9 cellular contexts compared by ENCODE assay signal in genomic region chr1:206559661-206559995, GRCh38. TPM values are rescaled to one million over a fixed set of nuclear protein-coding genes. Genes with fewer than 3 reads are reported as not detected.
DNase-seq lines count a peak whose midpoint lies in the region; ATAC-seq lines count a peak whose summit lies in the region.
"Had no signal": no experiment of that assay in that cellular context is flagged by ENCODE, and none has a peak within 500 bp of the region (broad histone marks: within the 10 kb centered on the region; RNA-seq: fewer than 3 reads in every experiment).

No MANE protein-coding gene starts in this region.

- H3K27me3 ChIP-seq in stomach smooth muscle (ENCODE audit: control insufficient read depth in 1 of 2, insufficient read depth in 2 of 2, low read length in 2 of 2), result peaks cover 0 to 2% of the 10 kb centered on the region in 2 donors

- ATAC-seq in memory B cell (ENCODE audit: low read depth), result no peak
- no peak for ATAC-seq in HG03342 (IDR thresholded peaks at IDR 0.05; ENCODE audit: unreplicated experiment)

- peak overlapping the region; percentile 94 for H3K27ac Mint-ChIP-seq in activated CD4-positive, alpha-beta memory T cell treated with anti-CD3 and anti-CD28 coated beads, Interleukin-2, amount 10 ng/mL, durations not matched to agents 7 days and 5 days
- peak overlapping the region; percentile 97 for H3K27ac Mint-ChIP-seq in memory B cell

- H3K4me3 ChIP-seq in stomach smooth muscle (ENCODE audit: low read length in 2 of 2), result peak overlapping the region in 1 of 2 donors; percentile 15

- peak overlapping the region; percentile 92 for H3K4me3 Mint-ChIP-seq in activated CD4-positive, alpha-beta memory T cell treated with anti-CD3 and anti-CD28 coated beads, Interleukin-2, amount 10 ng/mL, durations not matched to agents 7 days and 5 days
- peak overlapping the region; percentile 99 for H3K4me3 Mint-ChIP-seq in memory B cell

- no peaks in the 10 kb centered on the region for H3K27me3 Mint-ChIP-seq in activated CD4-positive, alpha-beta memory T cell treated with anti-CD3 and anti-CD28 coated beads, Interleukin-2, amount 10 ng/mL, durations not matched to agents 7 days and 5 days
- no peaks in the 10 kb centered on the region for H3K27me3 Mint-ChIP-seq in memory B cell

- no peaks in the 10 kb centered on the region for H3K9me3 Mint-ChIP-seq in activated CD4-positive, alpha-beta memory T cell treated with anti-CD3 and anti-CD28 coated beads, Interleukin-2, amount 10 ng/mL, durations not matched to agents 7 days and 5 days
- H3K9me3 Mint-ChIP-seq in memory B cell, result no peaks in the 10 kb centered on the region

- CTCF ChIA-PET in activated CD4-positive, alpha-beta memory T cell treated with anti-CD3 and anti-CD28 coated beads, Interleukin-2, amount 10 ng/mL, durations not matched to agents 7 days and 5 days (lab: Charles Lee), result interaction anchor here (1.1 to 23.3 kb wide), 7 partner anchors 8 to 70 kb away, joined by 3 to 524 read pairs (median 4); no protein-coding TSS in a partner anchor

- H3K36me3 Mint-ChIP-seq in activated CD4-positive, alpha-beta memory T cell treated with anti-CD3 and anti-CD28 coated beads, Interleukin-2, amount 10 ng/mL, durations not matched to agents 7 days and 5 days (ENCODE audit: low read depth), result peaks cover 72% of the 10 kb centered on the region
- peaks cover 10% of the 10 kb centered on the region for H3K36me3 Mint-ChIP-seq in memory B cell

- no peak overlapping the region for H3K9ac ChIP-seq in stomach smooth muscle (ENCODE audit: low read length in 2 of 2)

- no peaks in the 10 kb centered on the region for H3K9me3 ChIP-seq in stomach smooth muscle (ENCODE audit: control insufficient read depth in 2 of 2, low read length in 2 of 2)

- peak; percentile 59 for DNase-seq in activated CD4-positive, alpha-beta T cell treated with anti-CD3 and anti-CD28 coated beads for 48 hours
- DNase-seq in activated CD4-positive, alpha-beta T cell treated with anti-CD3 and anti-CD28 coated beads for 1 hour, result no peak
- DNase-seq in activated CD4-positive, alpha-beta memory T cell treated with anti-CD3 and anti-CD28 coated beads, Interleukin-2, amount 10 ng/mL, durations not matched to agents 7 days and 5 days, result no peak
- DNase-seq in memory B cell (ENCODE audit: low spot score in 2 of 2) (no peak), SKM-1 treated with dmso at 0.1 percent for 144 hours (lab: John Stamatoyannopoulos, UW; ENCODE audit: unreplicated experiment) (no peak), NCI-H2227 (lab: John Stamatoyannopoulos, UW; ENCODE audit: unreplicated experiment) (no peak)
- DNase-seq: NCI-H1105 had no signal

- POLR2A ChIA-PET in activated CD4-positive, alpha-beta memory T cell treated with anti-CD3 and anti-CD28 coated beads, Interleukin-2, amount 10 ng/mL, durations not matched to agents 7 days and 5 days (lab: Charles Lee), result interaction anchor here (0.8 to 24.6 kb wide), 6 partner anchors 8 to 363 kb away, joined by 3 to 1193 read pairs (median 4); partner anchors contain the start of genes EIF2D and FCMR

- H3K27ac ChIP-seq in stomach smooth muscle (ENCODE audit: low read length), result peak overlapping the region; percentile 24

- no peaks in the 10 kb centered on the region for H3K36me3 ChIP-seq in stomach smooth muscle (ENCODE audit: control insufficient read depth in 2 of 2, insufficient read depth in 2 of 2, low read length in 2 of 2)

- peaks cover 22% of the 10 kb centered on the region for H3K4me1 ChIP-seq in stomach smooth muscle (ENCODE audit: control insufficient read depth, insufficient read depth, low read length)

- H3K4me1 Mint-ChIP-seq in activated CD4-positive, alpha-beta memory T cell treated with anti-CD3 and anti-CD28 coated beads, Interleukin-2, amount 10 ng/mL, durations not matched to agents 7 days and 5 days, result peaks cover 70% of the 10 kb centered on the region
- peaks cover 51% of the 10 kb centered on the region for H3K4me1 Mint-ChIP-seq in memory B cell

RNA-seq across cellular contexts. Expression of gene RASSF5, which starts 52.3 kb away (rescaled TPM):
- total RNA-seq in activated CD4-positive, alpha-beta memory T cell treated with anti-CD3 and anti-CD28 coated beads, Interleukin-2, amount 10 ng/mL, durations not matched to agents 7 days and 5 days, result 100 to 1,000 TPM; 213 to 216 TPM

RNA-seq across cellular contexts. Expression of gene EIF2D, which starts 52.6 kb away (rescaled TPM):
- total RNA-seq in activated CD4-positive, alpha-beta memory T cell treated with anti-CD3 and anti-CD28 coated beads, Interleukin-2, amount 10 ng/mL, durations not matched to agents 7 days and 5 days, result 10 to 100 TPM; 42.2 to 43.1 TPM
